24 cellular contexts compared by ENCODE assay signal in the genomic region with DNA sequence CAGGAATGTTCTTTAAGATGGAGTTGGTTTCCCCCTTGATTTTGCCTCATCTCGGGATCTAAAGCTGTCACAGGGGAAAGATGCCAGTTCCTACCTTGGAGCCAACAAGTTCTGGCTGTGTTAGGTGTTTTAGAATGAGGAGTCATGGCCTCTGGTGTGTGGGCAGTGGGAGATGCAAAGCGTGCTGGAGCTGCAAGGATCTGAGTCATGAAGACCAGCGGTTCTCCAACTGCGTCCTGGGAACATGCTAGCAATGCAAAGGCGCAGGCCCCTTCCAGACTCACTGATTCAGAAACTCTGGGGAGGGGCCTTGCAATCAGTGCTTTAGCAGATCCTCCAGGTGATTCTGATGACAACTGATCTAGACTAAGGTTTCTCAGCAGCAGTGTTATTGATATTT.
DNase-seq lines count a peak whose midpoint lies in the region; ATAC-seq and TF ChIP-seq lines count a peak whose summit lies in the region.
"Had no signal": no experiment of that assay in that cellular context is flagged by ENCODE, and none has a peak within 500 bp of the region (broad histone marks: within the 10 kb centered on the region; RNA-seq: fewer than 3 reads in every experiment).

No MANE protein-coding gene starts in this region.

- no peak overlapping the region for H2BK12ac ChIP-seq in neuronal stem cell (ENCODE audit: low read length)

- no peaks in the 10 kb centered on the region for H3K36me3 Mint-ChIP-seq in endodermal cell (ENCODE audit: low read depth)
- H3K36me3 Mint-ChIP-seq: CD14-positive monocyte; CD4-positive, alpha-beta memory T cell; CD4-positive, CD25-positive, alpha-beta regulatory T cell; CD8-positive, alpha-beta memory T cell had no signal

- H3K27me3 Mint-ChIP-seq in endodermal cell (ENCODE audit: insufficient read depth): no peaks in the 10 kb centered on the region

- no peak overlapping the region for H3K14ac ChIP-seq in neuronal stem cell (ENCODE audit: low read length)

- H2AK5ac ChIP-seq in neuronal stem cell (ENCODE audit: low read depth, low read length): peak overlapping the region; percentile 17

- WGBS in endodermal cell (ENCODE audit: insufficient coverage in 1 of 2, insufficient read length in 1 of 2), 2 experiments: 92 to 98% methylated on average over 5 of the region's 5 CpGs
- WGBS in neuronal stem cell (ENCODE audit: extremely low coverage in 2 of 2, insufficient read length in 2 of 2, insufficient replicate concordance in 1 of 2), 2 donors: no CpG with 5 or more reads among the region's 5 CpGs

- TF ChIP-seq CTCF in endodermal cell (conservative IDR thresholded peaks at IDR 0.05) (no peak), fibroblast of mammary gland (conservative IDR thresholded peaks at IDR 0.05; ENCODE audit: control insufficient read depth, insufficient read depth, low read depth, low read length) (no peak), left ventricle myocardium inferior (IDR thresholded peaks at IDR 0.05; ENCODE audit: borderline replicate concordance) (no peak)

- no peaks in the 10 kb centered on the region for H3K9me3 ChIP-seq in endodermal cell (ENCODE audit: control insufficient read depth, low read length)
- no peaks in the 10 kb centered on the region for H3K9me3 ChIP-seq in neuronal stem cell (replicated peaks in 1 of 2; ENCODE audit: control insufficient read depth in 2 of 2, insufficient read depth in 1 of 2, low read depth in 1 of 2, low read length in 2 of 2)
- no peaks in the 10 kb centered on the region for H3K9me3 ChIP-seq in left ventricle myocardium inferior (replicated peaks)
- H3K9me3 ChIP-seq: BE2C, BLaER1 had no signal

- H3K4me1 ChIP-seq in endodermal cell (ENCODE audit: control insufficient read depth, insufficient read depth, low read length): peaks cover under 1% of the 10 kb centered on the region
- H3K4me1 ChIP-seq in neuronal stem cell (ENCODE audit: control insufficient read depth in 2 of 2, insufficient read depth in 1 of 2, low read depth in 1 of 2, low read length in 2 of 2): peaks cover 0 to 18% of the 10 kb centered on the region in 2 donors
- H3K4me1 ChIP-seq in left ventricle myocardium inferior: no peaks in the 10 kb centered on the region
- H3K4me1 ChIP-seq: BE2C had no signal

- H3K27me3 ChIP-seq in endodermal cell (ENCODE audit: control insufficient read depth, insufficient read depth, low read length, poor library complexity, severe bottlenecking): no peaks in the 10 kb centered on the region
- peaks cover 0 to 5% (median 4%) of the 10 kb centered on the region in 3 experiments for H3K27me3 ChIP-seq in neuronal stem cell (ENCODE audit: control insufficient read depth in 3 of 3, insufficient read depth in 3 of 3, low read depth in 1 of 3, low read length in 3 of 3)
- peaks cover 12% of the 10 kb centered on the region for H3K27me3 ChIP-seq in left ventricle myocardium inferior (ENCODE audit: low read depth)
- H3K27me3 ChIP-seq: BE2C, BLaER1 had no signal

- H3K4me2 ChIP-seq in neuronal stem cell (ENCODE audit: insufficient read depth, low read length, poor library complexity, severe bottlenecking): no peak overlapping the region
- H3K4me2 ChIP-seq: BLaER1 had no signal

- H3K36me3 ChIP-seq in endodermal cell (ENCODE audit: control insufficient read depth, insufficient read depth, low read length): no peaks in the 10 kb centered on the region
- H3K36me3 ChIP-seq in neuronal stem cell (replicated peaks in 1 of 2; ENCODE audit: control insufficient read depth in 2 of 2, insufficient read depth in 2 of 2, low read length in 2 of 2): no peaks in the 10 kb centered on the region
- no peaks in the 10 kb centered on the region for H3K36me3 ChIP-seq in left ventricle myocardium inferior
- H3K36me3 ChIP-seq: BE2C, BLaER1 had no signal

- H3K27ac Mint-ChIP-seq in endodermal cell: no peak overlapping the region
- H3K27ac Mint-ChIP-seq: CD14-positive monocyte; CD4-positive, alpha-beta memory T cell; CD8-positive, alpha-beta memory T cell had no signal

- no peak overlapping the region for H4K8ac ChIP-seq in neuronal stem cell (ENCODE audit: low read depth, low read length)

- no peak overlapping the region for H3K27ac ChIP-seq in endodermal cell (ENCODE audit: low read depth, low read length)
- no peak overlapping the region for H3K27ac ChIP-seq in neuronal stem cell (replicated peaks; ENCODE audit: low read length)
- no peak overlapping the region for H3K27ac ChIP-seq in left ventricle myocardium inferior (replicated peaks)
- H3K27ac ChIP-seq: BLaER1 had no signal

- no peak overlapping the region for H3K18ac ChIP-seq in neuronal stem cell (ENCODE audit: low read length)

- ATAC-seq in HG03439 (IDR thresholded peaks at IDR 0.05; ENCODE audit: unreplicated experiment): no peak
- ATAC-seq in GM21367 (IDR thresholded peaks at IDR 0.05; ENCODE audit: unreplicated experiment): no peak
- ATAC-seq: GM12878 had no signal

- H2BK5ac ChIP-seq in neuronal stem cell (ENCODE audit: low read length): no peak overlapping the region

- no peak overlapping the region for H2AFZ ChIP-seq in neuronal stem cell (ENCODE audit: low read length)

- no peak overlapping the region for H2BK120ac ChIP-seq in neuronal stem cell (ENCODE audit: low read depth, low read length)

- no peak overlapping the region for H3K4me3 Mint-ChIP-seq in endodermal cell
- H3K4me3 Mint-ChIP-seq: CD14-positive monocyte; CD4-positive, alpha-beta memory T cell; CD4-positive, CD25-positive, alpha-beta regulatory T cell; CD8-positive, alpha-beta memory T cell had no signal

- peak; percentile 24 for DNase-seq in endodermal cell
- peak; percentile 14 for DNase-seq in fibroblast of mammary gland (ENCODE audit: low read depth)
- DNase-seq in neuronal stem cell (ENCODE audit: low spot score): no peak
- no peak for DNase-seq in left ventricle myocardium inferior
- DNase-seq: 8988T; ACHN; BE2C; C1 segment of cervical spinal cord; CD4-positive, alpha-beta memory T cell; CD4-positive, CD25-positive, alpha-beta regulatory T cell; CD8-positive, alpha-beta memory T cell; COR-L47; DMS 273 treated with DMSO at 0.1 percent for 48 hours; DMS153; DMS53; DMS79; DND-41; EL; GDM1 had no signal

- no peak overlapping the region for H3K4ac ChIP-seq in neuronal stem cell (ENCODE audit: low read length)

- intact Hi-C loops in left ventricle myocardium inferior (cut with micrococcal nuclease): no loop called here

- H3K23ac ChIP-seq in neuronal stem cell (ENCODE audit: low read depth, low read length, poor library complexity): no peak overlapping the region

- no peak overlapping the region for H4K91ac ChIP-seq in neuronal stem cell (ENCODE audit: low read depth, low read length, poor library complexity)

- no peak overlapping the region for H3K4me3 ChIP-seq in endodermal cell (ENCODE audit: low read length)
- no peak overlapping the region for H3K4me3 ChIP-seq in fibroblast of mammary gland (ENCODE audit: control insufficient read depth, low read depth, low read length)
- no peak overlapping the region for H3K4me3 ChIP-seq in neuronal stem cell (ENCODE audit: low read length in 2 of 2)
- H3K4me3 ChIP-seq in left ventricle myocardium inferior: no peak overlapping the region
- H3K4me3 ChIP-seq: BLaER1, GM12878 had no signal

- no peak overlapping the region for H3K9ac ChIP-seq in endodermal cell (ENCODE audit: extremely low read depth, low read length, poor library complexity, severe bottlenecking)
- H3K9ac ChIP-seq in neuronal stem cell (ENCODE audit: low read depth, low read length, poor library complexity): no peak overlapping the region
- H3K9ac ChIP-seq: BLaER1 had no signal

- H3K9me3 Mint-ChIP-seq in endodermal cell: no peaks in the 10 kb centered on the region
- H3K9me3 Mint-ChIP-seq: CD14-positive monocyte; CD4-positive, CD25-positive, alpha-beta regulatory T cell; CD8-positive, alpha-beta memory T cell had no signal

- H2BK15ac ChIP-seq in neuronal stem cell (ENCODE audit: low read length): no peak overlapping the region

- H3K79me1 ChIP-seq in neuronal stem cell (ENCODE audit: low read depth, low read length): peaks cover 2% of the 10 kb centered on the region

- H3K4me1 Mint-ChIP-seq in endodermal cell: peaks cover 12% of the 10 kb centered on the region
- H3K4me1 Mint-ChIP-seq: CD14-positive monocyte; CD4-positive, alpha-beta memory T cell; CD4-positive, CD25-positive, alpha-beta regulatory T cell; CD8-positive, alpha-beta memory T cell had no signal

Comparison
In these comparisons a context has a peak if more than half of its experiments do, and no peak if none do; other contexts are left out.
1. DNase-seq: peak in endodermal cell (single experiment) and fibroblast of mammary gland (single experiment); none in neuronal stem cell (single experiment) and left ventricle myocardium inferior (single experiment).